In genomic region chr4:27684501-27685077, GRCh38 we compare ENCODE assay signal across 1 cellular context.
TF ChIP-seq lines count a peak whose summit lies in the region.

No MANE protein-coding gene starts in this region.

TF ChIP-seq in WTC11, 78 proteins besides CTCF, POLR2A, EP300 and RAD21 (continued from another document):
- TF ChIP-seq, protein P1, sequence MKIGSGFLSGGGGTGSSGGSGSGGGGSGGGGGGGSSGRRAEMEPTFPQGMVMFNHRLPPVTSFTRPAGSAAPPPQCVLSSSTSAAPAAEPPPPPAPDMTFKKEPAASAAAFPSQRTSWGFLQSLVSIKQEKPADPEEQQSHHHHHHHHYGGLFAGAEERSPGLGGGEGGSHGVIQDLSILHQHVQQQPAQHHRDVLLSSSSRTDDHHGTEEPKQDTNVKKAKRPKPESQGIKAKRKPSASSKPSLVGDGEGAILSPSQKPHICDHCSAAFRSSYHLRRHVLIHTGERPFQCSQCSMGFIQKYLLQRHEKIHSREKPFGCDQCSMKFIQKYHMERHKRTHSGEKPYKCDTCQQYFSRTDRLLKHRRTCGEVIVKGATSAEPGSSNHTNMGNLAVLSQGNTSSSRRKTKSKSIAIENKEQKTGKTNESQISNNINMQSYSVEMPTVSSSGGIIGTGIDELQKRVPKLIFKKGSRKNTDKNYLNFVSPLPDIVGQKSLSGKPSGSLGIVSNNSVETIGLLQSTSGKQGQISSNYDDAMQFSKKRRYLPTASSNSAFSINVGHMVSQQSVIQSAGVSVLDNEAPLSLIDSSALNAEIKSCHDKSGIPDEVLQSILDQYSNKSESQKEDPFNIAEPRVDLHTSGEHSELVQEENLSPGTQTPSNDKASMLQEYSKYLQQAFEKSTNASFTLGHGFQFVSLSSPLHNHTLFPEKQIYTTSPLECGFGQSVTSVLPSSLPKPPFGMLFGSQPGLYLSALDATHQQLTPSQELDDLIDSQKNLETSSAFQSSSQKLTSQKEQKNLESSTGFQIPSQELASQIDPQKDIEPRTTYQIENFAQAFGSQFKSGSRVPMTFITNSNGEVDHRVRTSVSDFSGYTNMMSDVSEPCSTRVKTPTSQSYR (CRISPR knock-in tag; IDR thresholded peaks at IDR 0.05): no peak
TF ChIP-seq in WTC11: peak in this region for 0.
